In the genomic region with DNA sequence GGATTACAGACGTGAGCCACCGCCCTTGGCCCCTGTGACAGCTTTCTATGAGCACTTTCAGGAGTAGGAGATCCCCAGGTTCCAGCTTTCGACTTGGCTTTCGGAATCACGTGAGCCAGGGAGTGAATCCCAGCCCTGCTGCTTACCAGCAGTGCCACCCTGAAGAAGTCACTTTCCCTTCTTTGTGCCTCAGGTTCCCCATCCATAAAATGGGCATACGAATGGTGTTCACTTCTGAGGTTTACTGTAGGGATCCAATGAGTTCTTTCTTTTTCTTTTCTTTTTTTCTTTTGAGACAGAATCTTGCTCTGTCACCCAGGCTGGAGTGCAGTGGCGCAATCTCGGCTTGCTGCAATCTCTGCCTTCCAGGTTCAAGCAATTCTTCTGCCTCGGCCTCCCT, we compare ENCODE assay signal across 20 cellular contexts. TPM values are rescaled to one million over a fixed set of nuclear protein-coding genes. Genes with fewer than 3 reads are reported as not detected.
DNase-seq lines count a peak whose midpoint lies in the region; ATAC-seq and TF ChIP-seq lines count a peak whose summit lies in the region.
"Had no signal": no experiment of that assay in that cellular context is flagged by ENCODE, and none has a peak within 500 bp of the region (broad histone marks: within the 10 kb centered on the region; RNA-seq: fewer than 3 reads in every experiment).

No MANE protein-coding gene starts in this region.

- WGBS in thymus = 94% methylated on average over 9 of the region's 9 CpGs

- no peak for DNase-seq in activated CD4-positive, alpha-beta T cell treated with anti-CD3 and anti-CD28 coated beads, Interleukin-2, amount 10 ng/mL, durations not matched to agents 7 days and 5 days
- no peak for DNase-seq in activated CD4-positive, alpha-beta T cell treated with anti-CD3 and anti-CD28 coated beads, Interleukin-2, amount 50 U/mL, for 1 hour
- DNase-seq in CD8-positive, alpha-beta T cell = no peak
- no peak for DNase-seq in NCI-H1092 (lab: John Stamatoyannopoulos, UW)
- DNase-seq: AML-193; CD4-positive, alpha-beta T cell; DMS153; DMS79; GDM1; GOT3; H7; HFFc6 had no signal

- H3K36me3 Mint-ChIP-seq in activated CD4-positive, alpha-beta T cell treated with anti-CD3 and anti-CD28 coated beads, Interleukin-2, amount 10 ng/mL, durations not matched to agents 7 days and 5 days (ENCODE audit: low read depth) = no peaks in the 10 kb centered on the region
- peaks cover 6% of the 10 kb centered on the region for H3K36me3 Mint-ChIP-seq in dendritic cell treated with granulocyte-macrophage colony-stimulating factor and Interleukin-4, amounts not matched to agents 40 ng/mL and 50 ng/mL, for 4 days (ENCODE audit: low read depth)
- no peaks in the 10 kb centered on the region for H3K36me3 Mint-ChIP-seq in CD8-positive, alpha-beta T cell
- H3K36me3 Mint-ChIP-seq: IgD-negative memory B cell had no signal

- POLR2A ChIA-PET in activated CD4-positive, alpha-beta T cell treated with anti-CD3 and anti-CD28 coated beads, Interleukin-2, amount 10 ng/mL, durations not matched to agents 7 days and 5 days (lab: Charles Lee) = no interaction called here
- POLR2A ChIA-PET in CD8-positive, alpha-beta T cell (lab: Charles Lee) = no interaction called here

- no peak for ATAC-seq in CD8-positive, alpha-beta T cell
- ATAC-seq: A549, HCT116 had no signal

- peak overlapping the region; percentile 31 for H3K27ac Mint-ChIP-seq in activated CD4-positive, alpha-beta T cell treated with anti-CD3 and anti-CD28 coated beads, Interleukin-2, amount 10 ng/mL, durations not matched to agents 7 days and 5 days
- peak overlapping the region; percentile 50 for H3K27ac Mint-ChIP-seq in dendritic cell treated with granulocyte-macrophage colony-stimulating factor and Interleukin-4, amounts not matched to agents 40 ng/mL and 50 ng/mL, for 4 days
- H3K27ac Mint-ChIP-seq in CD8-positive, alpha-beta T cell = no peak overlapping the region
- H3K27ac Mint-ChIP-seq: CD4-positive, alpha-beta T cell; HFFc6 had no signal

- peak overlapping the region; percentile 31 for H3K27ac ChIP-seq in thymus (ENCODE audit: low read depth)
- H3K27ac ChIP-seq in CD8-positive, alpha-beta T cell (ENCODE audit: low read depth, low read length) = no peak overlapping the region
- H3K27ac ChIP-seq: 22Rv1, A549, C4-2B had no signal

- H3K4me1 ChIP-seq in thymus (ENCODE audit: control insufficient read depth, insufficient read depth, low read length) = no peaks in the 10 kb centered on the region
- peaks cover 9% of the 10 kb centered on the region for H3K4me1 ChIP-seq in CD8-positive, alpha-beta T cell (ENCODE audit: insufficient read depth, low read length)

- H3K27me3 Mint-ChIP-seq in activated CD4-positive, alpha-beta T cell treated with anti-CD3 and anti-CD28 coated beads, Interleukin-2, amount 10 ng/mL, durations not matched to agents 7 days and 5 days = peaks cover 19% of the 10 kb centered on the region
- no peaks in the 10 kb centered on the region for H3K27me3 Mint-ChIP-seq in dendritic cell treated with granulocyte-macrophage colony-stimulating factor and Interleukin-4, amounts not matched to agents 40 ng/mL and 50 ng/mL, for 4 days
- H3K27me3 Mint-ChIP-seq in CD8-positive, alpha-beta T cell (ENCODE audit: low read depth) = peaks cover 22% of the 10 kb centered on the region

- CTCF ChIA-PET in activated CD4-positive, alpha-beta T cell treated with anti-CD3 and anti-CD28 coated beads, Interleukin-2, amount 10 ng/mL, durations not matched to agents 7 days and 5 days (lab: Charles Lee) = no interaction called here
- CTCF ChIA-PET in CD8-positive, alpha-beta T cell (lab: Charles Lee) = no interaction called here

- no peaks in the 10 kb centered on the region for H3K9me3 ChIP-seq in thymus (ENCODE audit: control insufficient read depth)
- H3K9me3 ChIP-seq in CD8-positive, alpha-beta T cell (ENCODE audit: low read length) = no peaks in the 10 kb centered on the region
- H3K9me3 ChIP-seq: A549 had no signal

- no peaks in the 10 kb centered on the region for H3K9me3 Mint-ChIP-seq in activated CD4-positive, alpha-beta T cell treated with anti-CD3 and anti-CD28 coated beads, Interleukin-2, amount 10 ng/mL, durations not matched to agents 7 days and 5 days
- H3K9me3 Mint-ChIP-seq in dendritic cell treated with granulocyte-macrophage colony-stimulating factor and Interleukin-4, amounts not matched to agents 40 ng/mL and 50 ng/mL, for 4 days = no peaks in the 10 kb centered on the region
- no peaks in the 10 kb centered on the region for H3K9me3 Mint-ChIP-seq in CD8-positive, alpha-beta T cell
- H3K9me3 Mint-ChIP-seq: CD4-positive, alpha-beta T cell; HFFc6; IgD-negative memory B cell had no signal

- peaks cover 2% of the 10 kb centered on the region for H3K4me1 Mint-ChIP-seq in activated CD4-positive, alpha-beta T cell treated with anti-CD3 and anti-CD28 coated beads, Interleukin-2, amount 10 ng/mL, durations not matched to agents 7 days and 5 days
- H3K4me1 Mint-ChIP-seq in dendritic cell treated with granulocyte-macrophage colony-stimulating factor and Interleukin-4, amounts not matched to agents 40 ng/mL and 50 ng/mL, for 4 days (ENCODE audit: low read depth) = peaks cover 10% of the 10 kb centered on the region
- H3K4me1 Mint-ChIP-seq in CD8-positive, alpha-beta T cell (ENCODE audit: low read depth) = peaks cover 7% of the 10 kb centered on the region

- intact Hi-C loops in dendritic cell treated with granulocyte-macrophage colony-stimulating factor and Interleukin-4, amounts not matched to agents 40 ng/mL and 50 ng/mL, for 4 days (cut with micrococcal nuclease) = no loop called here
- intact Hi-C loops in CD8-positive, alpha-beta T cell (cut with DNase I, micrococcal nuclease) = loop anchor here in 1 of 2 experiments (10.0 kb wide), 1 partner anchor 350 kb away; no protein-coding TSS in a partner anchor

- no peak overlapping the region for H3K4me3 ChIP-seq in thymus (ENCODE audit: low read length)
- no peak overlapping the region for H3K4me3 ChIP-seq in CD8-positive, alpha-beta T cell (ENCODE audit: low read depth, low read length)
- H3K4me3 ChIP-seq: A549 had no signal

- no peaks in the 10 kb centered on the region for H3K36me3 ChIP-seq in thymus (ENCODE audit: control insufficient read depth, insufficient read depth)
- H3K36me3 ChIP-seq in CD8-positive, alpha-beta T cell (ENCODE audit: insufficient read depth, low read length) = no peaks in the 10 kb centered on the region

- TF ChIP-seq CTCF in CD8-positive, alpha-beta T cell (IDR thresholded peaks at IDR 0.05) = no peak

- no peak overlapping the region for H3K4me3 Mint-ChIP-seq in activated CD4-positive, alpha-beta T cell treated with anti-CD3 and anti-CD28 coated beads, Interleukin-2, amount 10 ng/mL, durations not matched to agents 7 days and 5 days
- no peak overlapping the region for H3K4me3 Mint-ChIP-seq in dendritic cell treated with granulocyte-macrophage colony-stimulating factor and Interleukin-4, amounts not matched to agents 40 ng/mL and 50 ng/mL, for 4 days
- H3K4me3 Mint-ChIP-seq in CD8-positive, alpha-beta T cell = no peak overlapping the region
- H3K4me3 Mint-ChIP-seq: CD4-positive, alpha-beta T cell; HFFc6 had no signal

- H3K27me3 ChIP-seq in thymus (ENCODE audit: control insufficient read depth, insufficient read depth) = peaks cover 12% of the 10 kb centered on the region
- peaks cover 4% of the 10 kb centered on the region for H3K27me3 ChIP-seq in CD8-positive, alpha-beta T cell (ENCODE audit: insufficient read depth, low read length)

RNA-seq across cellular contexts. Expression of gene HOMER3, which starts 4.3 kb away (rescaled TPM):
- total RNA-seq in activated CD4-positive, alpha-beta T cell treated with anti-CD3 and anti-CD28 coated beads, Interleukin-2, amount 10 ng/mL, durations not matched to agents 7 days and 5 days = not detected
- 34.0 TPM for polyA plus RNA-seq in thymus
- under 1 TPM in 1 of 2 experiments, not detected in 1; 0.90 TPM for total RNA-seq in CD8-positive, alpha-beta T cell

RNA-seq across cellular contexts. Expression of gene DDX49, which starts 25.8 kb away (rescaled TPM):
- 10 to 100 TPM; 40.6 to 50.6 TPM for total RNA-seq in activated CD4-positive, alpha-beta T cell treated with anti-CD3 and anti-CD28 coated beads, Interleukin-2, amount 10 ng/mL, durations not matched to agents 7 days and 5 days
- polyA plus RNA-seq in thymus = 42.8 TPM
- total RNA-seq in CD8-positive, alpha-beta T cell = 10 to 100 TPM; 67.1 to 72.8 TPM

RNA-seq across cellular contexts. Expression of gene COPE, which starts 26.1 kb away (rescaled TPM):
- total RNA-seq in activated CD4-positive, alpha-beta T cell treated with anti-CD3 and anti-CD28 coated beads, Interleukin-2, amount 10 ng/mL, durations not matched to agents 7 days and 5 days = 100 to 1,000 TPM; 218 to 258 TPM
- 180 TPM for polyA plus RNA-seq in thymus
- total RNA-seq in CD8-positive, alpha-beta T cell = 100 to 1,000 TPM; 207 to 211 TPM

RNA-seq across cellular contexts. Expression of gene CERS1, which starts 49.3 kb away (rescaled TPM):
- total RNA-seq in activated CD4-positive, alpha-beta T cell treated with anti-CD3 and anti-CD28 coated beads, Interleukin-2, amount 10 ng/mL, durations not matched to agents 7 days and 5 days = not detected
- 0.41 TPM for polyA plus RNA-seq in thymus
- not detected for total RNA-seq in CD8-positive, alpha-beta T cell
- total RNA-seq: CD4-positive, alpha-beta T cell; Daoy had no signal
- polyA plus RNA-seq: IgD-negative memory B cell had no signal
